8 cellular contexts compared by ENCODE assay signal in the genomic region with DNA sequence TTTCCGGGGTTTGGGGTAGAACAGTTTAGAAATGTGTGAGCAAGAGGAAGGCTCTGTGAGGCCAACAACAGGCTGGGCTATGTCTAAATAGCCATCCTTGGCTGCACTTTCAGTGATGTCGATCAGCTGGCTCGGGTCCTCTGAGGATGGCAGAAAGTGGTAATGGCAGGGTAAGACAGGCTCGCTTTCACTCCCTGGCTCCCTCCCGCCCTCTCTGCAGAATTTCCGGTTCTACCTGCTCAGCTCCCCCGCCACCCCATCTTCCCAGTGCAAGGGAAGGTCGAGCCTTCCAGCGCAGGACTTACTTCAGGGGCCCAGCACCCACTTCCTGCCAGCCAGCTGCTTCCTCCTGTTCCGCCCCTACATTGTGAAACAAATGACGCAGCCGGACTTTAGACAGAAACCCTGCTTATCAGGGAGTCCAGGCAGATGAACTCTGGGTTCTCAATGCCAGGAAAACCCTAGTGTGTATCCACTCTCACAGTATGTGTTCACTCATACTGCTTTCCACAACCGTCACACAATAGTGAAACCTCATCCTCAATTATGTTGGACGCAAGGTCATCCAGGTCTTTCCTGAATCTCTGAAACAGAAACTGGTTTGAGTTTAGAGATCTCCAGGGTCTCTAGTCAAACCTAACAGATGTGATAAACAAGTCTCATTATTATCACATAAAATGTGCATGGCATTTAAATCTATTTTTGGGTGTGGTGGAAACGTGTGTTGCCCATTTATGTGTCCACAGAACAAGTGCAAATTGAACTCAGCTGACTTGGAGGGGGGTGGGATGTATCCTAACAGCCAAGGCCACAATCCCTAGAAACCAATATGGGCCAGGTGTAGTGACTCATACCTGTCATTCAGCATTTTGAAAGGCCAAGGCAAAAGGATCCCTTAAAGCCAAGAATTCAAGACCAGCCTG. TPM values are rescaled to one million over a fixed set of nuclear protein-coding genes. Genes with fewer than 3 reads are reported as not detected.
DNase-seq lines count a peak whose midpoint lies in the region; TF ChIP-seq lines count a peak whose summit lies in the region.

No MANE protein-coding gene starts in this region.

- no peak overlapping the region for H3K4me3 ChIP-seq in GM23248
- H3K4me3 ChIP-seq in LNCaP clone FGC (ENCODE audit: low read depth, low read length), result peak overlapping the region; percentile 30
- peak overlapping the region in 25 of 59 donors; percentile 2 to 53 (median 20) for H3K4me3 ChIP-seq in dorsolateral prefrontal cortex
- no peak overlapping the region for H3K4me3 ChIP-seq in mesendoderm (ENCODE audit: low read length)

- H3K9me2 ChIP-seq in GM23248 (ENCODE audit: insufficient read depth), result no peaks in the 10 kb centered on the region

- H3K56ac ChIP-seq in mesendoderm (ENCODE audit: low read length), result peak overlapping the region; percentile 53

- no peak overlapping the region for H2BK120ac ChIP-seq in mesendoderm (ENCODE audit: low read depth, low read length)

- H3K27ac ChIP-seq in GM23248 (0 out of 2 replicates have a peak overlapping the region, but pooled peaks have one; percentile 15), dorsolateral prefrontal cortex (peak overlapping the region in 54 of 59 donors; percentile 5 to 87 (median 68)), mesendoderm (ENCODE audit: low read depth, low read length) (peak overlapping the region; percentile 22)

- H2AK5ac ChIP-seq in mesendoderm (ENCODE audit: low read length), result no peak overlapping the region

- H3K4me2 ChIP-seq in GM23248 (ENCODE audit: unreplicated experiment) (peak overlapping the region; percentile 20), mesendoderm (ENCODE audit: low read length) (no peak overlapping the region)

- no peak overlapping the region for H3K23ac ChIP-seq in mesendoderm (ENCODE audit: low read length)

- peak overlapping the region; percentile 59 for H2AFZ ChIP-seq in GM23248

- peaks cover 32% of the 10 kb centered on the region for H3K4me1 ChIP-seq in ES-I3 (ENCODE audit: insufficient read depth, low read length)
- H3K4me1 ChIP-seq in GM23248 (ENCODE audit: insufficient read depth), result peaks cover 21% of the 10 kb centered on the region
- peaks cover 18% of the 10 kb centered on the region for H3K4me1 ChIP-seq in mesendoderm (ENCODE audit: control insufficient read depth, low read depth, low read length)

- H4K5ac ChIP-seq in mesendoderm (ENCODE audit: low read length), result no peak overlapping the region

- H3F3A ChIP-seq in GM23248 (ENCODE audit: insufficient read depth), result no peaks in the 10 kb centered on the region

- peak overlapping the region; percentile 0; the same call in 1 of the 2 replicates for H3K9ac ChIP-seq in ES-I3 (ENCODE audit: low read depth, low read length)
- no peak overlapping the region for H3K9ac ChIP-seq in GM23248
- peak overlapping the region; percentile 7 for H3K9ac ChIP-seq in mesendoderm (ENCODE audit: low read length)

- TF ChIP-seq CTCF in LNCaP clone FGC (IDR thresholded peaks at IDR 0.05; ENCODE audit: control insufficient read depth, extremely low read depth, insufficient read depth) (no peak), dorsolateral prefrontal cortex (IDR thresholded peaks at IDR 0.05 in 54 of 56, conservative IDR thresholded peaks at IDR 0.05 in 2 of 56; ENCODE audit: low read depth in 1 of 56, partially characterized antibody in 56 of 56) (no peak)

- H4K20me1 ChIP-seq in GM23248 (ENCODE audit: insufficient read depth), result no peaks in the 10 kb centered on the region

- H2BK15ac ChIP-seq in mesendoderm (replicated peaks; ENCODE audit: low read depth), result no peak overlapping the region

- H4K8ac ChIP-seq in mesendoderm (ENCODE audit: low read depth, low read length), result no peak overlapping the region

- H3K4ac ChIP-seq in mesendoderm (ENCODE audit: low read depth, low read length), result no peak overlapping the region

- H3K36me3 ChIP-seq in ES-I3 (ENCODE audit: insufficient read depth, low read length) (no peaks in the 10 kb centered on the region; the same call in 1 of the 2 replicates), GM23248 (ENCODE audit: low read depth) (no peaks in the 10 kb centered on the region), mesendoderm (ENCODE audit: control insufficient read depth, insufficient read depth, low read length) (no peaks in the 10 kb centered on the region)

- in situ Hi-C loops in GM23248 (cut with MboI), result no loop called here

- H3K27me3 ChIP-seq in GM23248 (replicated peaks; ENCODE audit: insufficient read depth) (no peaks in the 10 kb centered on the region), dorsolateral prefrontal cortex (peaks cover 0 to 10% (median 0%) of the 10 kb centered on the region in 45 donors), mesendoderm (ENCODE audit: insufficient read depth, low read length, poor library complexity) (no peaks in the 10 kb centered on the region)

- peaks cover 11% of the 10 kb centered on the region for H3K79me1 ChIP-seq in mesendoderm (ENCODE audit: low read length)

- no peak overlapping the region for H3K18ac ChIP-seq in mesendoderm (ENCODE audit: low read length)

- no peaks in the 10 kb centered on the region for H3K9me3 ChIP-seq in ES-I3 (ENCODE audit: control insufficient read depth, insufficient read depth, low read length)
- H3K9me3 ChIP-seq in GM23248 (ENCODE audit: low read depth), result no peaks in the 10 kb centered on the region

- DNase-seq in GM23248 (peak; percentile 64), LNCaP clone FGC (ENCODE audit: low read depth) (peak; percentile 36), dorsolateral prefrontal cortex (peak in 6 of 10 donors; percentile 24 to 54 (median 42)), mesendoderm (peak; percentile 59), NCI-H187 (lab: John Stamatoyannopoulos, UW) (no peak)
- DNase-seq in activated CD4-positive, alpha-beta T cell treated with anti-CD3 and anti-CD28 coated beads for 4 hours, result peak; percentile 54 to 59
- peak; percentile 32 to 42 for DNase-seq in stimulated activated CD8-positive, alpha-beta memory T cell treated with anti-CD3 and anti-CD28 coated beads, Interleukin-4, amount 100 ng/mL, for 1 hour (ENCODE audit: low read depth in 2 of 2, low spot score in 1 of 2)

- H2BK5ac ChIP-seq in mesendoderm (ENCODE audit: low read length), result no peak overlapping the region

- intact Hi-C loops in dorsolateral prefrontal cortex (cut with DNase I), result no loop called here

- H3K79me2 ChIP-seq in GM23248 (ENCODE audit: insufficient read depth) (no peaks in the 10 kb centered on the region), mesendoderm (ENCODE audit: control insufficient read depth, insufficient read depth, low read length) (peaks cover 73% of the 10 kb centered on the region)

- WGBS in GM23248 (ENCODE audit: low coverage in 1 of 2, low lambda C conversion rate in 2 of 2, missing lambda C conversion rate in 2 of 2), 2 experiments, result 59 to 60% methylated on average over 15 of the region's 15 CpGs
- WGBS in mesendoderm (ENCODE audit: extremely low coverage, insufficient coverage, low lambda C conversion rate), result no CpG with 5 or more reads among the region's 15 CpGs

RNA-seq across cellular contexts. Expression of a gene that starts 7.1 kb away (rescaled TPM):
- total RNA-seq in GM23248 (2014; rRNA removed; shearing (Covaris generic)), result 0.76 and 1.5 TPM in 2 replicates
- polyA plus RNA-seq in GM23248 (2016; fragmentation: Nextera tagmentation; extraction: Ambion mirVana), result 0.52 and 0.53 TPM in 2 replicates
- 10 to 100 TPM in 50 of 120 experiments, 1 to 10 TPM in 70; 3.7 to 25.4 (median 8.9) TPM for total RNA-seq in dorsolateral prefrontal cortex
- 63.1 TPM for polyA plus RNA-seq in mesendoderm (2013, experiment 1 of 2)
- 57.9 TPM for polyA plus RNA-seq in mesendoderm (2013, experiment 2 of 2)

RNA-seq across cellular contexts. Expression of a gene that starts 24.9 kb away (rescaled TPM):
- total RNA-seq in GM23248 (2014; rRNA removed; shearing (Covaris generic)), result not detected in 2 replicates
- polyA plus RNA-seq in GM23248 (2016; fragmentation: Nextera tagmentation; extraction: Ambion mirVana), result not detected in 2 replicates
- 10 to 100 TPM in 115 of 120 experiments, 1 to 10 TPM in 5; 5.0 to 39.7 (median 19.9) TPM for total RNA-seq in dorsolateral prefrontal cortex
- 58.3 TPM for polyA plus RNA-seq in mesendoderm (2013, experiment 1 of 2)
- polyA plus RNA-seq in mesendoderm (2013, experiment 2 of 2), result 59.3 TPM

RNA-seq across cellular contexts. Expression of a gene that starts 31.9 kb away (rescaled TPM):
- 53.2 and 68.4 TPM in 2 replicates for total RNA-seq in GM23248 (2014; rRNA removed; shearing (Covaris generic))
- 12.2 and 17.1 TPM in 2 replicates for polyA plus RNA-seq in GM23248 (2016; fragmentation: Nextera tagmentation; extraction: Ambion mirVana)
- 10 to 100 TPM; 46.0 to 87.0 (median 63.2) TPM for total RNA-seq in dorsolateral prefrontal cortex
- polyA plus RNA-seq in mesendoderm (2013, experiment 1 of 2), result 37.0 TPM
- 34.5 TPM for polyA plus RNA-seq in mesendoderm (2013, experiment 2 of 2)

RNA-seq across cellular contexts. Expression of a gene that starts 55.8 kb away (rescaled TPM):
- not detected in 2 replicates for total RNA-seq in GM23248 (2014; rRNA removed; shearing (Covaris generic))
- 0.21 and 0.29 TPM in 2 replicates for polyA plus RNA-seq in GM23248 (2016; fragmentation: Nextera tagmentation; extraction: Ambion mirVana)
- 10 to 100 TPM in 1 of 120 experiments, 1 to 10 TPM in 116, under 1 TPM in 3; 0.67 to 13.9 (median 3.2) TPM for total RNA-seq in dorsolateral prefrontal cortex
- polyA plus RNA-seq in mesendoderm (2013, experiment 1 of 2), result 0.56 TPM
- 0.55 TPM for polyA plus RNA-seq in mesendoderm (2013, experiment 2 of 2)

RNA-seq across cellular contexts. Expression of a gene that starts 59.2 kb away (rescaled TPM):
- not detected in 2 replicates for total RNA-seq in GM23248 (2014; rRNA removed; shearing (Covaris generic))
- not detected in 2 replicates for polyA plus RNA-seq in GM23248 (2016; fragmentation: Nextera tagmentation; extraction: Ambion mirVana)
- total RNA-seq in dorsolateral prefrontal cortex, result not detected
- 2.1 TPM for polyA plus RNA-seq in mesendoderm (2013, experiment 1 of 2)
- 2.5 TPM for polyA plus RNA-seq in mesendoderm (2013, experiment 2 of 2)

Comparison
In these comparisons a context has a peak if more than half of its experiments do, and no peak if none do; other contexts are left out.
1. DNase-seq: peak in GM23248 (single experiment), LNCaP clone FGC (single experiment), activated CD4-positive, alpha-beta T cell treated with anti-CD3 and anti-CD28 coated beads for 4 hours (2 of 2), dorsolateral prefrontal cortex (6 of 10), mesendoderm (single experiment) and stimulated activated CD8-positive, alpha-beta memory T cell treated with anti-CD3 and anti-CD28 coated beads, Interleukin-4, amount 100 ng/mL, for 1 hour (2 of 2); none in NCI-H187 (0 of 2).
2. H3K27ac ChIP-seq: peak in every context shown above with its lines; median percentile 68 in dorsolateral prefrontal cortex; 22 in mesendoderm; 15 in GM23248.